ENCODE assay signal across 18 cellular contexts in the genomic region with DNA sequence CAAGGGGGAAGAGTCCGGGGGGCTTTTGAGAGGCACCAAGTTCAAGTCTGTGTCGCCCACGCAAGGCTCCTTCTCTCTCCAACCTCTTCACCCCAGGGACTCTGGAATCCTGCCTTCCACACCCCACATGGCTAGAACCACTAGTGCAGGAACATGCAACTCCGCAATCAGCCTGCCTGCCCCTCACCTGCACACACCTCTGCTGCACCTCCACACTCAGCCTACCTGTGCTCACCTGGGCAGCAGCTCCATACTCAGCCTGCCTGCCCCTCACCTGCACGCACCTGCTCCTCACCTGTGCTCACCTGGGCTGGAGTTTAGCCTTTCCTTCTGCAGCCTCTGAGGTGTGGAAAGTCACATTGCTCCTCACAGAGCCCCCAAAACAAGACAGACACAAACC.
DNase-seq lines count a peak whose midpoint lies in the region; ATAC-seq and TF ChIP-seq lines count a peak whose summit lies in the region.
"Had no signal": no experiment of that assay in that cellular context is flagged by ENCODE, and none has a peak within 500 bp of the region (broad histone marks: within the 10 kb centered on the region; RNA-seq: fewer than 3 reads in every experiment).

No MANE protein-coding gene starts in this region.

- WGBS in right cardiac atrium, result 92% methylated on average over 5 of the region's 5 CpGs
- no CpG with 5 or more reads among the region's 5 CpGs for WGBS in mesendoderm (ENCODE audit: extremely low coverage, insufficient coverage, low lambda C conversion rate)
- 84 to 89% (median 87%) methylated on average over 3 to 5 of the region's 5 CpGs for WGBS in stomach, 5 donors

- no peak overlapping the region for H3K4ac ChIP-seq in mesendoderm (ENCODE audit: low read depth, low read length)

- H3K9me3 Mint-ChIP-seq in chondrocyte (ENCODE audit: low read depth), result no peaks in the 10 kb centered on the region
- H3K9me3 Mint-ChIP-seq: CD8-positive, alpha-beta T cell had no signal

- H3K23ac ChIP-seq in mesendoderm (ENCODE audit: low read length), result no peak overlapping the region

- H3K36me3 Mint-ChIP-seq in chondrocyte (ENCODE audit: low read depth), result no peaks in the 10 kb centered on the region
- H3K36me3 Mint-ChIP-seq: CD8-positive, alpha-beta T cell had no signal

- no peak overlapping the region for H2BK15ac ChIP-seq in mesendoderm (replicated peaks; ENCODE audit: low read depth)

- H3K79me1 ChIP-seq in mesendoderm (ENCODE audit: low read length), result no peaks in the 10 kb centered on the region

- peak in 2 of 3 donors; percentile 3 to 5 for DNase-seq in right cardiac atrium
- DNase-seq in cardiac septum (ENCODE audit: low spot score), result no peak
- peak; percentile 64 for DNase-seq in chondrocyte (ENCODE audit: low spot score)
- no peak for DNase-seq in mesendoderm
- DNase-seq in stimulated activated CD4-positive, alpha-beta T cell treated with anti-CD3 and anti-CD28 coated beads, Interleukin-2, amount 100 ng/mL, for 24 hours, result no peak
- DNase-seq in stomach, result no peak
- DNase-seq: CD8-positive, alpha-beta T cell; COR-L47; DMS 273 treated with DMSO at 0.1 percent for 48 hours; DMS53; DND-41; EL; GOT3; IMR-90 had no signal

- no peak for ATAC-seq in right cardiac atrium
- ATAC-seq: CD8-positive, alpha-beta T cell; GM12878 had no signal

- H3K9ac ChIP-seq in mesendoderm (ENCODE audit: low read length), result no peak overlapping the region

- peak overlapping the region; percentile 7 for H3K56ac ChIP-seq in mesendoderm (ENCODE audit: low read length)

- H3K4me1 ChIP-seq in right cardiac atrium (ENCODE audit: control insufficient read depth, insufficient read depth, low read length) (no peaks in the 10 kb centered on the region), mesendoderm (ENCODE audit: control insufficient read depth, low read depth, low read length) (no peaks in the 10 kb centered on the region), stomach (peaks cover 0 to 14% (median 6%) of the 10 kb centered on the region in 4 donors)
- H3K4me1 ChIP-seq: HAP-1 had no signal

- no peaks in the 10 kb centered on the region for H3K79me2 ChIP-seq in mesendoderm (ENCODE audit: control insufficient read depth, insufficient read depth, low read length)

- H3K27ac ChIP-seq in right cardiac atrium (ENCODE audit: low read length) (no peak overlapping the region), mesendoderm (ENCODE audit: low read depth, low read length) (no peak overlapping the region), stomach (no peak overlapping the region)
- H3K27ac ChIP-seq: BLaER1 treated with 17β-estradiol and CSF1 and Interleukin-3, amounts not matched to agents 10 nM and 100 nM had no signal

- TF ChIP-seq CTCF in chondrocyte (IDR thresholded peaks at IDR 0.05), result no peak
- no peak for TF ChIP-seq CTCF in stomach (IDR thresholded peaks at IDR 0.05)

- no peak overlapping the region for H3K4me3 ChIP-seq in right cardiac atrium (ENCODE audit: low read length)
- H3K4me3 ChIP-seq in mesendoderm (ENCODE audit: low read length), result no peak overlapping the region
- no peak overlapping the region for H3K4me3 ChIP-seq in stomach
- H3K4me3 ChIP-seq: BLaER1 treated with 17β-estradiol and CSF1 and Interleukin-3, amounts not matched to agents 10 nM and 100 nM; GM12878; HAP-1 had no signal

- no peak overlapping the region for H3K4me2 ChIP-seq in mesendoderm (ENCODE audit: low read length)

- no peak overlapping the region for H2BK5ac ChIP-seq in mesendoderm (ENCODE audit: low read length)

- no peak overlapping the region for H3K4me3 Mint-ChIP-seq in chondrocyte (ENCODE audit: unreplicated experiment)
- H3K4me3 Mint-ChIP-seq: B cell; CD8-positive, alpha-beta T cell had no signal

- no peak overlapping the region for H4K5ac ChIP-seq in mesendoderm (ENCODE audit: low read length)

- intact Hi-C loops in right cardiac atrium (cut with DNase I), result no loop called here
- intact Hi-C loops in cardiac septum (cut with DNase I), result no loop called here
- intact Hi-C loops in stomach (cut with DNase I; ENCODE audit: low total_unique reads), result no loop called here

- TF ChIP-seq EP300 in stomach (IDR thresholded peaks at IDR 0.05), result no peak

- H4K8ac ChIP-seq in mesendoderm (ENCODE audit: low read depth, low read length), result no peak overlapping the region

- H3K27me3 Mint-ChIP-seq in chondrocyte (ENCODE audit: low read depth), result peaks cover 22% of the 10 kb centered on the region
- H3K27me3 Mint-ChIP-seq: B cell had no signal

- H3K27me3 ChIP-seq in right cardiac atrium (ENCODE audit: control insufficient read depth, insufficient read depth) (no peaks in the 10 kb centered on the region), mesendoderm (ENCODE audit: insufficient read depth, low read length, poor library complexity) (no peaks in the 10 kb centered on the region), stomach (peaks cover 0 to 54% (median 0%) of the 10 kb centered on the region in 3 donors)
- H3K27me3 ChIP-seq: BLaER1 treated with 17β-estradiol and CSF1 and Interleukin-3, amounts not matched to agents 10 nM and 100 nM had no signal

- no peak overlapping the region for H2AK5ac ChIP-seq in mesendoderm (ENCODE audit: low read length)

- H3K27ac Mint-ChIP-seq in chondrocyte (ENCODE audit: unreplicated experiment), result no peak overlapping the region
- H3K27ac Mint-ChIP-seq: B cell; CD8-positive, alpha-beta T cell had no signal

- H3K18ac ChIP-seq in mesendoderm (ENCODE audit: low read length), result no peak overlapping the region

- H2BK120ac ChIP-seq in mesendoderm (ENCODE audit: low read depth, low read length), result no peak overlapping the region

- no peaks in the 10 kb centered on the region for H3K36me3 ChIP-seq in mesendoderm (ENCODE audit: control insufficient read depth, insufficient read depth, low read length)
- no peaks in the 10 kb centered on the region for H3K36me3 ChIP-seq in stomach
- H3K36me3 ChIP-seq: BLaER1 treated with 17β-estradiol and CSF1 and Interleukin-3, amounts not matched to agents 10 nM and 100 nM; HAP-1 had no signal

- H3K4me1 Mint-ChIP-seq in chondrocyte (ENCODE audit: low read depth), result peaks cover 8% of the 10 kb centered on the region

- H3K9me3 ChIP-seq in right cardiac atrium (ENCODE audit: control insufficient read depth, low read length) (no peaks in the 10 kb centered on the region), stomach (no peaks in the 10 kb centered on the region)
- H3K9me3 ChIP-seq: BLaER1 treated with 17β-estradiol and CSF1 and Interleukin-3, amounts not matched to agents 10 nM and 100 nM; HAP-1 had no signal

- TF ChIP-seq POLR2A in stomach (IDR thresholded peaks at IDR 0.05), result no peak

Comparison
In these comparisons a context has a peak if more than half of its experiments do, and no peak if none do; other contexts are left out.
1. DNase-seq: peak in right cardiac atrium (2 of 3) and chondrocyte (single experiment); none in cardiac septum (single experiment), mesendoderm (single experiment), stimulated activated CD4-positive, alpha-beta T cell treated with anti-CD3 and anti-CD28 coated beads, Interleukin-2, amount 100 ng/mL, for 24 hours (0 of 2) and stomach (single experiment).